19 cellular contexts compared by ENCODE assay signal in genomic region chr19:54612428-54612827, GRCh38. TPM values are rescaled to one million over a fixed set of nuclear protein-coding genes. Genes with fewer than 3 reads are reported as not detected.
DNase-seq lines count a peak whose midpoint lies in the region; ATAC-seq and TF ChIP-seq lines count a peak whose summit lies in the region.
"Had no signal": no experiment of that assay in that cellular context is flagged by ENCODE, and none has a peak within 500 bp of the region (broad histone marks: within the 10 kb centered on the region; RNA-seq: fewer than 3 reads in every experiment).

No MANE protein-coding gene starts in this region.

- H3K27ac ChIP-seq in OCI-LY3 (ENCODE audit: low read length) (peak overlapping the region; percentile 48), upper lobe of left lung (no peak overlapping the region)

- H3K9me3 Mint-ChIP-seq in naive B cell = peaks cover 0 to 4% (median 0%) of the 10 kb centered on the region in 7 donors

- no peaks in the 10 kb centered on the region for H3K36me3 ChIP-seq in OCI-LY3 (replicated peaks; ENCODE audit: low read depth, low read length)
- H3K36me3 ChIP-seq in upper lobe of left lung = no peaks in the 10 kb centered on the region

- no peak for TF ChIP-seq CTCF in OCI-LY3 (IDR thresholded peaks at IDR 0.05; ENCODE audit: low read depth, low read length)
- no peak for TF ChIP-seq CTCF in upper lobe of left lung (IDR thresholded peaks at IDR 0.05)

- peak overlapping the region; percentile 38 to 88 (median 78) for H3K27ac Mint-ChIP-seq in naive B cell
- H3K27ac Mint-ChIP-seq: T-helper 17 cell had no signal

- H3K4me1 ChIP-seq in OCI-LY3 (ENCODE audit: low read length) = peaks cover 40% of the 10 kb centered on the region
- no peaks in the 10 kb centered on the region for H3K4me1 ChIP-seq in upper lobe of left lung

- H3K4me1 Mint-ChIP-seq in naive B cell = peaks cover 59 to 81% (median 68%) of the 10 kb centered on the region in 3 donors
- H3K4me1 Mint-ChIP-seq: T-helper 17 cell had no signal

- no peak overlapping the region; the same call in 1 of the 2 replicates for H3K9ac ChIP-seq in OCI-LY3 (ENCODE audit: low read length)

- ATAC-seq in naive B cell (ENCODE audit: low read depth in 2 of 2) (peak; percentile 22 to 48), GM21737 (IDR thresholded peaks at IDR 0.05; ENCODE audit: unreplicated experiment) (no peak), GM21526 (IDR thresholded peaks at IDR 0.05; ENCODE audit: low FRiP score, unreplicated experiment) (no peak), upper lobe of left lung (ENCODE audit: low FRiP score in 2 of 2) (no peak)
- ATAC-seq: T-helper 17 cell had no signal

- peak overlapping the region; percentile 66 to 80 (median 73) for H3K4me3 Mint-ChIP-seq in naive B cell
- H3K4me3 Mint-ChIP-seq: T-helper 17 cell had no signal

- TF ChIP-seq EP300 in upper lobe of left lung (IDR thresholded peaks at IDR 0.05) = no peak

- no peaks in the 10 kb centered on the region for H4K20me1 ChIP-seq in OCI-LY3 (ENCODE audit: insufficient read depth, low read length)

- peak overlapping the region; percentile 39 for H3K4me2 ChIP-seq in OCI-LY3 (ENCODE audit: low read length)

- H3K27me3 ChIP-seq in OCI-LY3 (ENCODE audit: low read depth, low read length) (no peaks in the 10 kb centered on the region), upper lobe of left lung (no peaks in the 10 kb centered on the region)

- H3K9me3 ChIP-seq in OCI-LY3 (ENCODE audit: insufficient read depth, low read length) = peaks cover 23% of the 10 kb centered on the region
- H3K9me3 ChIP-seq in upper lobe of left lung = no peaks in the 10 kb centered on the region

- no peak for TF ChIP-seq POLR2A in upper lobe of left lung (IDR thresholded peaks at IDR 0.05)

- H3K36me3 Mint-ChIP-seq in naive B cell = no peaks in the 10 kb centered on the region

- 83 to 85% methylated on average over 1 of the region's 1 CpG for WGBS in upper lobe of left lung, 2 donors

- H3K4me3 ChIP-seq in OCI-LY3 (ENCODE audit: low read length) (no peak overlapping the region), upper lobe of left lung (no peak overlapping the region)

- no peaks in the 10 kb centered on the region for H3K79me2 ChIP-seq in OCI-LY3 (ENCODE audit: low read length)

- no peak overlapping the region for H2AFZ ChIP-seq in OCI-LY3 (ENCODE audit: low read depth, low read length)

- no peaks in the 10 kb centered on the region for H3K27me3 Mint-ChIP-seq in naive B cell

- DNase-seq in SIG-M5 treated with dmso at 0.1 percent for 504 hours (lab: John Stamatoyannopoulos, UW; ENCODE audit: unreplicated experiment) (peak; percentile 28), SIG-M5 (lab: John Stamatoyannopoulos, UW) (no peak), naive B cell (peak; percentile 20), GDM1 (lab: John Stamatoyannopoulos, UW) (no peak), upper lobe of left lung (no peak)
- DNase-seq: 8988T, DMS153, NCI-H1048, NCI-H146, NCI-H2081 treated with DMSO at 0.1 percent for 48 hours, NCI-H510A, NCI-H82, SHP77 treated with DMSO at 0.1 percent for 48 hours, T-helper 17 cell had no signal

RNA-seq across cellular contexts. Expression of gene LILRB1, which starts 17.9 kb away (rescaled TPM):
- polyA plus RNA-seq in naive B cell (ENCODE audit: low read depth in 6 of 6) = 10 to 100 TPM; 23.7 to 35.7 (median 27.9) TPM
- total RNA-seq in upper lobe of left lung = 10 to 100 TPM in 4 of 6 donors, 1 to 10 TPM in 2; 4.0 to 47.1 (median 16.7) TPM
- total RNA-seq: H4 had no signal
- polyA plus RNA-seq: BJ had no signal

RNA-seq across cellular contexts. Expression of gene LILRA1, which starts 19.0 kb away (rescaled TPM):
- polyA plus RNA-seq in naive B cell (ENCODE audit: low read depth in 6 of 6) = 1 to 10 TPM in 1 of 6 donors, under 1 TPM in 4, not detected in 1; 0.35 to 1.4 (median 0.41) TPM
- total RNA-seq in upper lobe of left lung = 10 to 100 TPM in 1 of 6 donors, 1 to 10 TPM in 3, under 1 TPM in 2; 0.69 to 14.5 (median 4.0) TPM
- total RNA-seq: H4 had no signal
- polyA plus RNA-seq: BJ had no signal

RNA-seq across cellular contexts. Expression of gene LILRA2, which starts 38.8 kb away (rescaled TPM):
- polyA plus RNA-seq in naive B cell (ENCODE audit: low read depth in 6 of 6) = 1 to 10 TPM; 1.4 to 9.2 (median 2.9) TPM
- total RNA-seq in upper lobe of left lung = 10 to 100 TPM in 2 of 6 donors, 1 to 10 TPM in 2, under 1 TPM in 2; 0.78 to 38.4 (median 7.6) TPM
- total RNA-seq: H4 had no signal
- polyA plus RNA-seq: BJ had no signal

RNA-seq across cellular contexts. Expression of gene LILRB4, which starts 50.4 kb away (rescaled TPM):
- polyA plus RNA-seq in naive B cell (ENCODE audit: low read depth in 6 of 6) = under 1 TPM in 2 of 6 donors, not detected in 4; 0.16 to 0.48 TPM
- 10 to 100 TPM in 4 of 6 donors, 1 to 10 TPM in 2; 3.8 to 55.5 (median 24.9) TPM for total RNA-seq in upper lobe of left lung
- total RNA-seq: H4 had no signal
- polyA plus RNA-seq: BJ had no signal

Comparison
In these comparisons a context has a peak if more than half of its experiments do, and no peak if none do; other contexts are left out.
1. DNase-seq: peak in SIG-M5 treated with dmso at 0.1 percent for 504 hours (single experiment) and naive B cell (single experiment); none in SIG-M5 (single experiment), GDM1 (single experiment) and upper lobe of left lung (0 of 2).
2. ATAC-seq: peak in naive B cell (2 of 2); none in GM21737 (single experiment), GM21526 (single experiment) and upper lobe of left lung (0 of 2).